ENCODE assay signal across 19 cellular contexts in the genomic region with DNA sequence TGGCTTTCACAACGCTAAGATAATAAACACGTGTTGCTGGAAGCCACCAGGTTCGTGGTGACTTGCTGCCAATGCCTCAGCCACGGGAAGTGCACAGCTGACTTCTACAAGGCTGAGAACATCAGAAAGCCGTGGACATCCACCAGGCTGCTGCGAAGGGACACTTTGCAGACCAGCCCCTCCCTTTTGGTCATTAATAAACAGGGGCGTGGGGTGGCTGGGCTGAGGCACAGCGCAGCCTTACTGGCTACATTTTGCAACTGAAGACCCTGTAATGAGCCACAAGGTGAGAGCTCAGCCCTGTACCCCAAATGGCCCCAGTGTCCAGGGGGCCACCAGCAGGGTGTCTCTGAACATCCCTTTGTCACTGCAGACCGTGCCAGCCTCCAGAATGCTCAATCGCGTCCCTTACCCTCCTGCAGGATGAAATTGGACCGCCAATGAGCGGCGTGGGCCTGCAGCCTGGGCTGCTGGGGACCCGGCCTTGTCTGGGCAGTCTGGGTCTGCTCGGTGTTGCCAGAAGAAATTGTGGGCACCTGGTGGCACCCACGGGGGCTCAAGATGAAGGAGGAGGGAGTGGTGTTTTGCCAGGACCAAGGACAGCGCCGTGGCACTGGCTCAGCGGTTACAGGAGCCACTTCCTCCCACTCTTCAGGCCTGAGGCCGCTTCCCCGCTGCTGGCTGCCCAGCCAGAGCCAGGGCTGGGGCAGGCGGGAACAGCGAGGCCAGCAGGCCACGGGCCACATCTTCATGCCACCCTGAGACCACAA.
A peak's percentile ranks its signal among the peaks of the same experiment; 100 is the strongest.
DNase-seq lines count a peak whose midpoint lies in the region; ATAC-seq and TF ChIP-seq lines count a peak whose summit lies in the region.
"Had no signal": no experiment of that assay in that cellular context is flagged by ENCODE, and none has a peak within 500 bp of the region (broad histone marks: within the 10 kb centered on the region; RNA-seq: fewer than 3 reads in every experiment).

No MANE protein-coding gene starts in this region.

- H3K9me3 ChIP-seq in DND-41 (ENCODE audit: insufficient read depth, low read length, severe bottlenecking) = no peaks in the 10 kb centered on the region
- H3K9me3 ChIP-seq: BLaER1, breast epithelium, stomach had no signal

- H4K20me1 ChIP-seq in DND-41 (ENCODE audit: insufficient read depth, low read length) = peaks cover 30% of the 10 kb centered on the region

- H3K4me3 Mint-ChIP-seq in T-helper 2 cell treated with Interferon-gamma antibody and Interleukin-4, amounts not matched to agents 5 μg/mL and 100 μg/mL, for 36 hours = no peak overlapping the region
- no peak overlapping the region for H3K4me3 Mint-ChIP-seq in activated naive CD8-positive, alpha-beta T cell treated with anti-CD3 and anti-CD28 coated beads, Interleukin-2, amount 50 U/mL, for 24 hours
- H3K4me3 Mint-ChIP-seq: activated B cell treated with CpG ODN at 0.5 μM for 24 hours had no signal

- no peaks in the 10 kb centered on the region for H3K36me3 ChIP-seq in DND-41 (ENCODE audit: insufficient read depth, low read length)
- H3K36me3 ChIP-seq: BLaER1, breast epithelium, stomach had no signal

- no peak for TF ChIP-seq CTCF in DND-41 (IDR thresholded peaks at IDR 0.05; ENCODE audit: borderline replicate concordance, extremely low read depth, low read length, poor library complexity, severe bottlenecking)

- in situ Hi-C loops in KBM-7 (cut with MboI; ENCODE audit: low pct_unique_long_range_greater_than_20kb, low sequenced_read_pairs) = no loop called here

- H3K9me3 Mint-ChIP-seq in T-helper 2 cell treated with Interferon-gamma antibody and Interleukin-4, amounts not matched to agents 5 μg/mL and 100 μg/mL, for 36 hours = no peaks in the 10 kb centered on the region
- no peaks in the 10 kb centered on the region for H3K9me3 Mint-ChIP-seq in activated naive CD8-positive, alpha-beta T cell treated with anti-CD3 and anti-CD28 coated beads, Interleukin-2, amount 50 U/mL, for 24 hours
- H3K9me3 Mint-ChIP-seq: activated B cell treated with CpG ODN at 0.5 μM for 24 hours, IgD-negative memory B cell had no signal

- H3K27me3 Mint-ChIP-seq in T-helper 2 cell treated with Interferon-gamma antibody and Interleukin-4, amounts not matched to agents 5 μg/mL and 100 μg/mL, for 36 hours (ENCODE audit: low read depth) = no peaks in the 10 kb centered on the region
- no peaks in the 10 kb centered on the region for H3K27me3 Mint-ChIP-seq in activated naive CD8-positive, alpha-beta T cell treated with anti-CD3 and anti-CD28 coated beads, Interleukin-2, amount 50 U/mL, for 24 hours
- H3K27me3 Mint-ChIP-seq: activated B cell treated with CpG ODN at 0.5 μM for 24 hours, IgD-negative memory B cell had no signal

- no peak overlapping the region for H3K4me3 ChIP-seq in DND-41 (ENCODE audit: low read depth in 1 of 2, low read length in 2 of 2)
- H3K4me3 ChIP-seq: BLaER1, breast epithelium, stomach had no signal

- H3K27me3 ChIP-seq in DND-41 (ENCODE audit: insufficient read depth, low read length, poor library complexity) = no peaks in the 10 kb centered on the region
- H3K27me3 ChIP-seq: BLaER1, breast epithelium, stomach had no signal

- no peaks in the 10 kb centered on the region for H3K4me1 ChIP-seq in DND-41 (ENCODE audit: insufficient read depth, low read length)
- H3K4me1 ChIP-seq: breast epithelium, stomach had no signal

- H3K27ac ChIP-seq in DND-41 (ENCODE audit: low read length) = no peak overlapping the region
- H3K27ac ChIP-seq: BLaER1, breast epithelium, stomach had no signal

- DNase-seq in DND-41 = peak; percentile 37
- peak; percentile 3 for DNase-seq in KBM-7
- peak; percentile 9 for DNase-seq in dermis blood vessel endothelial cell
- peak; percentile 6 for DNase-seq in myocyte (ENCODE audit: low read depth)
- DNase-seq in T-helper 2 cell treated with Interferon-gamma antibody and Interleukin-4, amounts not matched to agents 5 μg/mL and 100 μg/mL, for 36 hours (ENCODE audit: low spot score) = no peak
- no peak for DNase-seq in stimulated activated CD4-positive, alpha-beta T cell treated with anti-CD3 and anti-CD28 coated beads, Interleukin-1b, Interleukin-23, amount 100 ng/mL, for 48 hours
- no peak for DNase-seq in activated naive CD8-positive, alpha-beta T cell treated with anti-CD3 and anti-CD28 coated beads, Interleukin-2, amount 50 U/mL, for 24 hours
- DNase-seq: activated B cell treated with CpG ODN at 0.5 μM for 24 hours; activated naive CD4-positive, alpha-beta T cell treated with Interleukin-2 at 50 U/mL for 16 hours; foreskin melanocyte; GOT3; midbrain; NCI-H510A; stomach had no signal

- no peaks in the 10 kb centered on the region for H3K4me1 Mint-ChIP-seq in T-helper 2 cell treated with Interferon-gamma antibody and Interleukin-4, amounts not matched to agents 5 μg/mL and 100 μg/mL, for 36 hours (ENCODE audit: low read depth)
- H3K4me1 Mint-ChIP-seq in activated naive CD8-positive, alpha-beta T cell treated with anti-CD3 and anti-CD28 coated beads, Interleukin-2, amount 50 U/mL, for 24 hours = no peaks in the 10 kb centered on the region
- H3K4me1 Mint-ChIP-seq: activated B cell treated with CpG ODN at 0.5 μM for 24 hours, IgD-negative memory B cell had no signal

- no peak overlapping the region for H2AFZ ChIP-seq in DND-41 (ENCODE audit: low read depth, low read length)

- no peak overlapping the region for H3K9ac ChIP-seq in DND-41 (ENCODE audit: low read depth, low read length)
- H3K9ac ChIP-seq: BLaER1 had no signal

- ATAC-seq in DND-41 (ENCODE audit: insufficient read depth, low read depth) (peak; percentile 49; the same call in 1 of the 3 replicates), GM21381 (IDR thresholded peaks at IDR 0.05; ENCODE audit: unreplicated experiment) (no peak)
- ATAC-seq in activated naive CD8-positive, alpha-beta T cell treated with anti-CD3 and anti-CD28 coated beads, Interleukin-2, amount 50 U/mL, for 24 hours = no peak
- ATAC-seq: Panc1 had no signal

- no peaks in the 10 kb centered on the region for H3K36me3 Mint-ChIP-seq in T-helper 2 cell treated with Interferon-gamma antibody and Interleukin-4, amounts not matched to agents 5 μg/mL and 100 μg/mL, for 36 hours (ENCODE audit: low read depth)
- H3K36me3 Mint-ChIP-seq in activated naive CD8-positive, alpha-beta T cell treated with anti-CD3 and anti-CD28 coated beads, Interleukin-2, amount 50 U/mL, for 24 hours (ENCODE audit: low read depth) = no peaks in the 10 kb centered on the region
- H3K36me3 Mint-ChIP-seq: IgD-negative memory B cell had no signal

- no peaks in the 10 kb centered on the region for H3K79me2 ChIP-seq in DND-41 (ENCODE audit: insufficient read depth, low read length)

- no peak overlapping the region for H3K4me2 ChIP-seq in DND-41 (ENCODE audit: insufficient read depth, low read length)
- H3K4me2 ChIP-seq: BLaER1 had no signal

- H3K27ac Mint-ChIP-seq in T-helper 2 cell treated with Interferon-gamma antibody and Interleukin-4, amounts not matched to agents 5 μg/mL and 100 μg/mL, for 36 hours = no peak overlapping the region
- no peak overlapping the region for H3K27ac Mint-ChIP-seq in activated naive CD8-positive, alpha-beta T cell treated with anti-CD3 and anti-CD28 coated beads, Interleukin-2, amount 50 U/mL, for 24 hours
- H3K27ac Mint-ChIP-seq: activated B cell treated with CpG ODN at 0.5 μM for 24 hours, IgD-negative memory B cell had no signal

Comparison
In these comparisons a context has a peak if more than half of its experiments do, and no peak if none do; other contexts are left out.
1. DNase-seq: peak in DND-41 (single experiment), KBM-7 (single experiment), dermis blood vessel endothelial cell (single experiment) and myocyte (single experiment); none in T-helper 2 cell treated with Interferon-gamma antibody and Interleukin-4, amounts not matched to agents 5 μg/mL and 100 μg/mL, for 36 hours (single experiment), stimulated activated CD4-positive, alpha-beta T cell treated with anti-CD3 and anti-CD28 coated beads, Interleukin-1b, Interleukin-23, amount 100 ng/mL, for 48 hours (single experiment) and activated naive CD8-positive, alpha-beta T cell treated with anti-CD3 and anti-CD28 coated beads, Interleukin-2, amount 50 U/mL, for 24 hours (single experiment).